Comparison of ENCODE assay signal across 8 cellular contexts in genomic region chr12:121015825-121016766, GRCh38. TPM values are rescaled to one million over a fixed set of nuclear protein-coding genes. Genes with fewer than 3 reads are reported as not detected.
DNase-seq lines count a peak whose midpoint lies in the region; ATAC-seq, FAIRE-seq and TF ChIP-seq lines count a peak whose summit lies in the region.

Gene C12orf43, minus strand, starts transcription at chr12:121016487. Its CDS starts 13 bp downstream, at chr12:121016474.

- DNase-seq in ELF-1 (ENCODE audit: low read depth, low spot score): peak; percentile 90
- DNase-seq in H54 (ENCODE audit: insufficient read length, low spot score): peak; percentile 69
- DNase-seq in LoVo (ENCODE audit: low spot score): peak; percentile 95
- peak; percentile 93 for DNase-seq in RWPE1 (ENCODE audit: low spot score)
- peak; percentile 82 to 84 for DNase-seq in activated T-helper 1 cell treated with anti-CD3 and anti-CD28 coated beads, Interleukin-2, amount 50 U/mL, for 16 hours (ENCODE audit: low read depth in 1 of 2, low spot score in 1 of 2)
- DNase-seq in fibroblast of peridontal ligament (ENCODE audit: extremely low read depth): peak; percentile 90
- peak; percentile 94 for DNase-seq in natural killer cell treated with Interleukin-12 subunit alpha and Interleukin-12 subunit beta and Interleukin-15 and Interleukin-18, amount 100 ng/mL, for 72 hours (ENCODE audit: low spot score)
- peak; percentile 91 for DNase-seq in stimulated activated naive CD4-positive, alpha-beta T cell treated with Interleukin-2 at 50 U/mL for 16 hours (lab: John Stamatoyannopoulos, UW)

- peak; percentile 98 to 100 for ATAC-seq in natural killer cell treated with Interleukin-12 subunit alpha and Interleukin-12 subunit beta and Interleukin-15 and Interleukin-18, amount 100 ng/mL, for 72 hours

- CTCF ChIA-PET in RWPE1 (lab: Yijun Ruan, JAX): interaction anchor here (0.6 kb wide), 1 partner anchor 566 kb away, joined by 3 read pairs; no protein-coding TSS in a partner anchor

- TF ChIP-seq CTCF in RWPE1 (conservative IDR thresholded peaks at IDR 0.05; ENCODE audit: low read depth): no peak

- no peaks in the 10 kb centered on the region for H3K27me3 Mint-ChIP-seq in natural killer cell treated with Interleukin-12 subunit alpha and Interleukin-12 subunit beta and Interleukin-15 and Interleukin-18, amount 100 ng/mL, for 72 hours

- peaks cover 19 to 21% of the 10 kb centered on the region in 2 donors for H3K4me1 Mint-ChIP-seq in natural killer cell treated with Interleukin-12 subunit alpha and Interleukin-12 subunit beta and Interleukin-15 and Interleukin-18, amount 100 ng/mL, for 72 hours (ENCODE audit: low read depth in 2 of 2)

- peak within 1 kb of the TSS; percentile 97 for H3K4me3 Mint-ChIP-seq in natural killer cell treated with Interleukin-12 subunit alpha and Interleukin-12 subunit beta and Interleukin-15 and Interleukin-18, amount 100 ng/mL, for 72 hours

- TF ChIP-seq POLR2A in H54 (IDR thresholded peaks at IDR 0.05; ENCODE audit: low read depth, low read length): peak; percentile 79

- H3K9me3 Mint-ChIP-seq in natural killer cell treated with Interleukin-12 subunit alpha and Interleukin-12 subunit beta and Interleukin-15 and Interleukin-18, amount 100 ng/mL, for 72 hours: no peaks in the 10 kb centered on the region

- FAIRE-seq in H54 (lab: Jason Lieb, UNC): peak; percentile 92

- H3K27ac Mint-ChIP-seq in natural killer cell treated with Interleukin-12 subunit alpha and Interleukin-12 subunit beta and Interleukin-15 and Interleukin-18, amount 100 ng/mL, for 72 hours: peak within 1 kb of the TSS; percentile 86 to 97

- peak within 1 kb of the TSS; percentile 62 for H3K27ac ChIP-seq in RWPE1

- H3K36me3 Mint-ChIP-seq in natural killer cell treated with Interleukin-12 subunit alpha and Interleukin-12 subunit beta and Interleukin-15 and Interleukin-18, amount 100 ng/mL, for 72 hours: peaks cover 8% of the 10 kb centered on the region

- POLR2A ChIA-PET in RWPE1 (lab: Yijun Ruan, JAX; ENCODE audit: low non-redundant PET): interaction anchor here (0.6 kb wide), 1 partner anchor 214 kb away, joined by 3 read pairs; no protein-coding TSS in a partner anchor

RNA-seq across cellular contexts. Expression of gene C12orf43, which starts in this region (rescaled TPM):
- total RNA-seq in natural killer cell treated with Interleukin-12 subunit alpha and Interleukin-12 subunit beta and Interleukin-15 and Interleukin-18, amount 100 ng/mL, for 72 hours: 10 to 100 TPM; 26.6 to 34.8 TPM

Comparison
In these comparisons a context has a peak if more than half of its experiments do, and no peak if none do; other contexts are left out.
1. Peak in every context shown above with its lines: DNase-seq, ATAC-seq and H3K27ac ChIP-seq.